In the genomic region with DNA sequence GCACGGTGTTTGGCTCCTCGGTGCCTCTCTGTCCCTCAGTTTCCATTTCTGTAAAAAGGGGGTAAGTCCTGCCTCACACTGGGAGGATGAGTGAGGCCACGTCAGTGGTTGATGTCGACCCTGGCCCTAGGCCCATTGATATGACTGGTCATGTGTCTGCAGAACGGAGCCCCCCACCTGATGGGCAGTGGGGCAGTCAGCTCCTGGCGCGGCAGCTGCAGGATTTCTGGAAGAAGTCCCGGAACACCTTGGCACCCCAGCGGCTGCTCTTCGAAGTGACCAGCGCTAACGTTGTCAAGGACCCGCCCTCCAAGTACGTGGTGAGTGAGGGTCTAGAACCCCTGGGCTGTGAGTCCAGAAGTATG, we compare ENCODE assay signal across 9 cellular contexts. TPM values are rescaled to one million over a fixed set of nuclear protein-coding genes. Genes with fewer than 3 reads are reported as not detected.
DNase-seq lines count a peak whose midpoint lies in the region; ATAC-seq and TF ChIP-seq lines count a peak whose summit lies in the region.
"Had no signal": no experiment of that assay in that cellular context is flagged by ENCODE, and none has a peak within 500 bp of the region (broad histone marks: within the 10 kb centered on the region; RNA-seq: fewer than 3 reads in every experiment).

No MANE protein-coding gene starts in this region.

- DNase-seq in BJ (ENCODE audit: low read depth) (no peak), T-cell (no peak), esophagus squamous epithelium (lab: John Stamatoyannopoulos, UW) (no peak), globus pallidus (ENCODE audit: low spot score) (no peak), hippocampal formation (lab: John Stamatoyannopoulos, UW) (no peak)
- DNase-seq in stimulated activated CD4-positive, alpha-beta T cell treated with anti-CD3 and anti-CD28 coated beads, Interleukin-2, amount 100 ng/mL, for 24 hours = no peak

- peak overlapping the region; percentile 66 to 89 (median 67) for H3K4me3 Mint-ChIP-seq in T-cell

- peaks cover 13 to 20% (median 13%) of the 10 kb centered on the region in 3 donors for H3K4me1 Mint-ChIP-seq in T-cell

- H3K27me3 ChIP-seq in BJ (ENCODE audit: control insufficient read depth, insufficient read depth, low read length) = no peaks in the 10 kb centered on the region
- H3K27me3 ChIP-seq in esophagus squamous epithelium = no peaks in the 10 kb centered on the region
- H3K27me3 ChIP-seq in neuron (ENCODE audit: insufficient read depth, low read length) = no peaks in the 10 kb centered on the region

- H3K4me1 ChIP-seq in esophagus squamous epithelium = peaks cover 30 to 55% (median 33%) of the 10 kb centered on the region in 3 donors
- H3K4me1 ChIP-seq in neuron (ENCODE audit: insufficient read depth, low read length) = peaks cover 10% of the 10 kb centered on the region

- 70 to 85% methylated on average over 2 to 10 of the region's 14 CpGs for WGBS in esophagus squamous epithelium, 2 donors

- peak overlapping the region in 1 of 2 donors; percentile 6 for H3K27ac Mint-ChIP-seq in T-cell

- H3K27ac ChIP-seq in esophagus squamous epithelium = peak overlapping the region; percentile 88 to 95 (median 91)

- H3K9me3 ChIP-seq in esophagus squamous epithelium = no peaks in the 10 kb centered on the region
- H3K9me3 ChIP-seq in neuron (ENCODE audit: low read length) = no peaks in the 10 kb centered on the region

- ATAC-seq in T-cell (replicated peaks in 1 of 4) = no peak
- ATAC-seq in GM18498 (IDR thresholded peaks at IDR 0.05; ENCODE audit: unreplicated experiment) = no peak

- H3K9me3 Mint-ChIP-seq in T-cell = no peaks in the 10 kb centered on the region

- H2AFZ ChIP-seq in neuron (ENCODE audit: low read depth, low read length) = no peak overlapping the region

- TF ChIP-seq POLR2A in esophagus squamous epithelium (IDR thresholded peaks at IDR 0.05) = no peak

- no peaks in the 10 kb centered on the region for H3K36me3 Mint-ChIP-seq in T-cell

- CTCF ChIA-PET in BJ (lab: Yijun Ruan, JAX) (interaction anchor here (1.0 kb wide), 1 partner anchor 55 kb away, joined by 3 read pairs; no protein-coding TSS in a partner anchor), T-cell (lab: Charles Lee) (no interaction called here)

- TF ChIP-seq CTCF in BJ (IDR thresholded peaks at IDR 0.05; ENCODE audit: insufficient read depth, low read depth, low read length) = no peak
- TF ChIP-seq CTCF in esophagus squamous epithelium (IDR thresholded peaks at IDR 0.05) = no peak

- POLR2A ChIA-PET in BJ (lab: Charles Lee) = interaction anchor here (0.6 kb wide), 1 partner anchor 20 kb away, joined by 3 read pairs; no protein-coding TSS in a partner anchor
- POLR2A ChIA-PET in T-cell (lab: Charles Lee) = no interaction called here

- H3K27me3 Mint-ChIP-seq in T-cell = no peaks in the 10 kb centered on the region

- intact Hi-C loops in esophagus squamous epithelium (cut with DNase I) = no loop called here

- peaks cover 5% of the 10 kb centered on the region; the same call in 1 of the 2 replicates for H3K36me3 ChIP-seq in BJ (ENCODE audit: control insufficient read depth, insufficient read depth, low read length)
- H3K36me3 ChIP-seq in esophagus squamous epithelium = peaks cover 0 to 31% (median 0%) of the 10 kb centered on the region in 3 donors
- H3K36me3 ChIP-seq in neuron (ENCODE audit: insufficient read depth, low read length) = peaks cover 6% of the 10 kb centered on the region

- H3K4me3 ChIP-seq in BJ (ENCODE audit: low read depth, low read length) (peak overlapping the region; percentile 69), esophagus squamous epithelium (peak overlapping the region; percentile 58 to 85 (median 78)), neuron (ENCODE audit: low read length) (peak overlapping the region; percentile 74)

RNA-seq across cellular contexts. Expression of a gene that starts 1.2 kb away (rescaled TPM):
- polyA plus RNA-seq in BJ (2011; rRNA removed) = 13.6 and 17.8 TPM in 2 replicates
- polyA minus RNA-seq in BJ (2011; rRNA and poly(A)+ RNA removed) = 10.9 and 11.6 TPM in 2 replicates
- total RNA-seq in T-cell (1 to 10 TPM; 1.1 to 3.5 (median 2.1) TPM), esophagus squamous epithelium (10 to 100 TPM; 21.2 to 43.2 (median 37.4) TPM)

RNA-seq across cellular contexts. Expression of a gene that starts 7.7 kb away (rescaled TPM):
- 0.60 and 0.81 TPM in 2 replicates for polyA plus RNA-seq in BJ (2011; rRNA removed)
- polyA minus RNA-seq in BJ (2011; rRNA and poly(A)+ RNA removed) = 0.36 TPM in 1 of 2 replicates, not detected in the other
- total RNA-seq in T-cell (1 to 10 TPM in 1 of 5 donors, under 1 TPM in 3, not detected in 1; 0.41 to 1.3 (median 0.70) TPM), esophagus squamous epithelium (1 to 10 TPM in 1 of 4 donors, not detected in 3; 1.1 TPM)
- total RNA-seq: lung microvascular endothelial cell had no signal

RNA-seq across cellular contexts. Expression of a gene that starts 22.3 kb away (rescaled TPM):
- polyA plus RNA-seq in BJ (2011; rRNA removed) = 70.6 and 90.8 TPM in 2 replicates
- 31.4 and 45.8 TPM in 2 replicates for polyA minus RNA-seq in BJ (2011; rRNA and poly(A)+ RNA removed)
- total RNA-seq in T-cell = 1 to 10 TPM in 3 of 5 donors, under 1 TPM in 2; 0.44 to 2.4 (median 1.2) TPM
- 10 to 100 TPM; 17.4 to 54.4 (median 31.2) TPM for total RNA-seq in esophagus squamous epithelium

RNA-seq across cellular contexts. Expression of a gene that starts 22.4 kb away (rescaled TPM):
- 34.3 and 49.9 TPM in 2 replicates for polyA plus RNA-seq in BJ (2011; rRNA removed)
- 19.7 and 41.8 TPM in 2 replicates for polyA minus RNA-seq in BJ (2011; rRNA and poly(A)+ RNA removed)
- total RNA-seq in T-cell = 10 to 100 TPM; 20.4 to 33.9 (median 32.0) TPM
- 10 to 100 TPM; 27.7 to 35.0 (median 31.1) TPM for total RNA-seq in esophagus squamous epithelium

RNA-seq across cellular contexts. Expression of a gene that starts 22.6 kb away (rescaled TPM):
- polyA plus RNA-seq in BJ (2011; rRNA removed) = 3.7 and 4.5 TPM in 2 replicates
- polyA minus RNA-seq in BJ (2011; rRNA and poly(A)+ RNA removed) = 5.4 and 11.1 TPM in 2 replicates
- total RNA-seq in T-cell = 1 to 10 TPM; 1.4 to 7.5 (median 5.6) TPM
- 1 to 10 TPM; 1.1 to 3.2 (median 2.5) TPM for total RNA-seq in esophagus squamous epithelium

Comparison
In these comparisons a context has a peak if more than half of its experiments do, and no peak if none do; other contexts are left out.
1. RNA of a gene that starts 1.2 kb away (total RNA-seq): 21.2 to 43.2 TPM in esophagus squamous epithelium; 1.1 to 3.5 TPM in T-cell; every median in the first group is over 4 times any median in the second.
2. RNA of a gene that starts 22.3 kb away (total RNA-seq): 17.4 to 54.4 TPM in esophagus squamous epithelium; 0.44 to 2.4 TPM in T-cell; every median in the first group is over 4 times any median in the second.
3. Peak in every context shown above with its lines, with median percentiles within 50 percentile points of each other: H3K4me3 ChIP-seq.